ENCODE assay signal across 29 cellular contexts in the genomic region with DNA sequence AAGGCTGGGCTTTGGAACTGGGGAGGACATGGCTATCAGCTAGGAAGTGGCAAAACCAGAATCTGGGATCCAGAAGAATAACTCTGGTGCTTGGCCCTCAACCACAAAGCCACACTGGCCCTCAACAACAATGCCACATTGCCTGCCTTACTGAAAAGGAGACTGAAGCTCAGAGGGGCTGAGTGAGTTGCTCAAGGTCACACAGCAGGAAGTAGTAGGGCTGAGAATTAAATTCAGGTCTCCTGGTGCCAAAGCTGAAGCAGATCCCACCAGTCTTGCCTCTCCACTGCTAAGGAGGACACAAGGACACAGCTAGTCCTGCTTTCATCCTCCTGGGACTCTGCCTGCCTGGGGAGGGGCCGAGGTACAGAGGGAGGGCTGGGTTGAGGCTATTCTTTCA. TPM values are rescaled to one million over a fixed set of nuclear protein-coding genes. Genes with fewer than 3 reads are reported as not detected.
"Had no signal": no experiment of that assay in that cellular context is flagged by ENCODE, and none has a peak within 500 bp of the region (broad histone marks: within the 10 kb centered on the region; RNA-seq: fewer than 3 reads in every experiment).

No MANE protein-coding gene starts in this region.

- DNase-seq: activated CD4-positive, alpha-beta memory T cell treated with anti-CD3 and anti-CD28 coated beads for 36 hours; activated CD4-positive, alpha-beta T cell treated with anti-CD3 and anti-CD28 coated beads for 36 hours; activated CD4-positive, alpha-beta T cell treated with anti-CD3 and anti-CD28 coated beads, Interleukin-2, amount 10 ng/mL, durations not matched to agents 24 days and 14 days; activated CD4-positive, CD25-positive, alpha-beta regulatory T cell; activated CD4-positive, CD25-positive, alpha-beta regulatory T cell treated with anti-CD3 and anti-CD28 coated beads, Interleukin-2, amount 50 U/mL, for 72 hours; activated CD8-positive, alpha-beta T cell treated with anti-CD3 and anti-CD28 coated beads, Interleukin-2, amount 10 ng/mL, durations not matched to agents 7 days and 5 days; activated gamma-delta T cell; activated naive CD4-positive, alpha-beta T cell; activated naive CD4-positive, alpha-beta T cell treated with anti-CD3 and anti-CD28 coated beads, Interleukin-2, amount 10 ng/mL, durations not matched to agents 7 days and 5 days; activated naive CD8-positive, alpha-beta T cell treated with anti-CD3 and anti-CD28 coated beads, Interleukin-2, amount 10 ng/mL, durations not matched to agents 7 days and 5 days; activated T-cell treated with anti-CD3 and anti-CD28 coated beads, Interleukin-2, amount 50 U/mL, for 4 hours; cortex of kidney; dermis blood vessel endothelial cell; effector CD4-positive, alpha-beta T cell; effector memory CD8-positive, alpha-beta T cell; esophagus squamous epithelium; foreskin melanocyte; heart right ventricle; T-helper 2 cell had no signal

- H3K4me1 ChIP-seq: ascending aorta, breast epithelium, esophagus squamous epithelium, gastroesophageal sphincter had no signal

- H3K4me3 ChIP-seq: ascending aorta, breast epithelium, esophagus squamous epithelium, gastroesophageal sphincter, heart right ventricle had no signal

- FAIRE-seq: endometrium, endothelial cell of umbilical vein had no signal

- H3K27ac ChIP-seq: ascending aorta, breast epithelium, epithelial cell of prostate, esophagus squamous epithelium, gastroesophageal sphincter, heart right ventricle had no signal

- H3K9me3 ChIP-seq: ascending aorta, breast epithelium, gastroesophageal sphincter had no signal

- H3K36me3 ChIP-seq: ascending aorta, breast epithelium, esophagus squamous epithelium, gastroesophageal sphincter, heart right ventricle had no signal

- H3K27me3 ChIP-seq: ascending aorta, breast epithelium had no signal

- ATAC-seq: activated CD4-positive, alpha-beta T cell treated with anti-CD3 and anti-CD28 coated beads for 36 hours; activated CD8-positive, alpha-beta T cell treated with anti-CD3 and anti-CD28 coated beads, Interleukin-2, amount 10 ng/mL, durations not matched to agents 7 days and 5 days; activated naive CD4-positive, alpha-beta T cell treated with anti-CD3 and anti-CD28 coated beads, Interleukin-2, amount 50 U/mL, for 72 hours; activated T-cell treated with anti-CD3 and anti-CD28 coated beads, Interleukin-2, amount 50 U/mL, for 4 hours; activated T-helper 17 cell treated with anti-CD3 and anti-CD28 coated beads, Interleukin-2, amount 50 U/mL, for 72 hours; effector memory CD8-positive, alpha-beta T cell; gastroesophageal sphincter had no signal

RNA-seq across cellular contexts. Expression of a gene that starts 29.4 kb away (rescaled TPM):
- total RNA-seq: activated CD4-positive, alpha-beta memory T cell treated with anti-CD3 and anti-CD28 coated beads for 36 hours; activated CD4-positive, alpha-beta T cell treated with anti-CD3 and anti-CD28 coated beads for 36 hours; activated CD4-positive, alpha-beta T cell treated with anti-CD3 and anti-CD28 coated beads, Interleukin-2, amount 10 ng/mL, durations not matched to agents 24 days and 14 days; activated CD8-positive, alpha-beta T cell treated with anti-CD3 and anti-CD28 coated beads, Interleukin-2, amount 10 ng/mL, durations not matched to agents 7 days and 5 days; activated naive CD4-positive, alpha-beta T cell treated with anti-CD3 and anti-CD28 coated beads, Interleukin-2, amount 50 U/mL, for 72 hours; activated naive CD8-positive, alpha-beta T cell treated with anti-CD3 and anti-CD28 coated beads, Interleukin-2, amount 10 ng/mL, durations not matched to agents 7 days and 5 days; activated T-cell treated with anti-CD3 and anti-CD28 coated beads, Interleukin-2, amount 50 U/mL, for 4 hours; activated T-helper 17 cell treated with anti-CD3 and anti-CD28 coated beads, Interleukin-2, amount 50 U/mL, for 72 hours; endothelial cell of umbilical vein; fibroblast of lung; T-helper 1 cell treated with Interleukin-12 subunit alpha and Interleukin-12 subunit beta and Interleukin-4 antibody, amounts not matched to agents 30 ng/mL and 1 ng/mL, for 36 hours had no signal
- polyA plus RNA-seq: endothelial cell of umbilical vein had no signal
